21 cellular contexts compared by ENCODE assay signal in the genomic region with DNA sequence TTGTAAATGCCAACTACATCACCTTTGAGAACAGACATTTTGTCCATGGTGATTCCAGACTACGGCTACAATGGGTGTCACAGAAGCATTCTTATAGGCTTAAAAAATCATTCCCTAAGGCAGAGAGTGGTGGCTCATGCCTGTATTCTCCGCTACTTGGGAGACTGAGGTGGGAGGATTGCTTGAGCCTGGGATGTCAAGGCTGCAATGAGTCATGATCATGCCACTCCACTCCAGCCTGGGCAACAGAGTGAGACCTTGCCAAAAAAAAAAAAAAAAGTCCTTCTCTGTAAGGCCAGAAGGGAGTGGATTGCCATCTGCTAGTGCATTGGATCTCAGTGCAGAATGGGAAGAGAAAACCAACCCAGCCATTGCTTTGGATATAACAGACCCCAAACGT.
"Had no signal": no experiment of that assay in that cellular context is flagged by ENCODE, and none has a peak within 500 bp of the region (broad histone marks: within the 10 kb centered on the region; RNA-seq: fewer than 3 reads in every experiment).

No MANE protein-coding gene starts in this region.

- H3K9me3 ChIP-seq: esophagus muscularis mucosa, gastrocnemius medialis, prostate gland, tibial artery, upper lobe of left lung, vagina had no signal

- H3K27ac Mint-ChIP-seq: naive thymus-derived CD4-positive, alpha-beta T cell; nephron progenitor cell; stimulated activated memory B cell treated with anti-CD40 and anti-IgM and Interleukin-4, amounts not matched to agents 10 μg/mL and 1 μg/mL and 100 μg/mL, for 72 hours; stimulated activated naive CD8-positive, alpha-beta T cell treated with anti-CD3 and anti-CD28 coated beads, Interleukin-15, Interleukin-2, amounts not matched to agents 100 ng/mL and 50 ng/mL, for 24 hours had no signal

- H3K4me1 Mint-ChIP-seq: naive thymus-derived CD4-positive, alpha-beta T cell; nephron progenitor cell; stimulated activated memory B cell treated with anti-CD40 and anti-IgM and Interleukin-4, amounts not matched to agents 10 μg/mL and 1 μg/mL and 100 μg/mL, for 72 hours had no signal

- H3K4me1 ChIP-seq: esophagus muscularis mucosa, gastrocnemius medialis, parathyroid adenoma, prostate gland, spleen, tibial artery, upper lobe of left lung, vagina had no signal

- H3K36me3 Mint-ChIP-seq: stimulated activated memory B cell treated with anti-CD40 and anti-IgM and Interleukin-4, amounts not matched to agents 10 μg/mL and 1 μg/mL and 100 μg/mL, for 72 hours had no signal

- DNase-seq: effector memory CD4-positive, alpha-beta T cell; gastrocnemius medialis; mammary epithelial cell; naive thymus-derived CD4-positive, alpha-beta T cell; nephron progenitor cell; retina; spleen; stimulated activated CD4-positive, alpha-beta T cell treated with anti-CD3 and anti-CD28 coated beads, Interleukin-15, amount 100 ng/mL, for 24 hours; stimulated activated CD4-positive, alpha-beta T cell treated with anti-CD3 and anti-CD28 coated beads, Interleukin-1b, Interleukin-23, amount 100 ng/mL, for 48 hours; stimulated activated CD4-positive, alpha-beta T cell treated with anti-CD3 and anti-CD28 coated beads, Interleukin-4, amount 100 ng/mL, for 24 hours; tibial artery; upper lobe of left lung had no signal

- H3K4me3 Mint-ChIP-seq: naive thymus-derived CD4-positive, alpha-beta T cell; nephron progenitor cell; stimulated activated memory B cell treated with anti-CD40 and anti-IgM and Interleukin-4, amounts not matched to agents 10 μg/mL and 1 μg/mL and 100 μg/mL, for 72 hours; stimulated activated naive CD8-positive, alpha-beta T cell treated with anti-CD3 and anti-CD28 coated beads, Interleukin-15, Interleukin-2, amounts not matched to agents 100 ng/mL and 50 ng/mL, for 24 hours had no signal

- ATAC-seq: gastrocnemius medialis; naive thymus-derived CD4-positive, alpha-beta T cell; sciatic nerve; stimulated activated memory B cell treated with anti-CD40 and anti-IgM and Interleukin-4, amounts not matched to agents 10 μg/mL and 1 μg/mL and 100 μg/mL, for 72 hours had no signal

- FAIRE-seq: endometrium had no signal

- H3K27me3 Mint-ChIP-seq: naive thymus-derived CD4-positive, alpha-beta T cell; stimulated activated memory B cell treated with anti-CD40 and anti-IgM and Interleukin-4, amounts not matched to agents 10 μg/mL and 1 μg/mL and 100 μg/mL, for 72 hours; stimulated activated naive CD8-positive, alpha-beta T cell treated with anti-CD3 and anti-CD28 coated beads, Interleukin-15, Interleukin-2, amounts not matched to agents 100 ng/mL and 50 ng/mL, for 24 hours had no signal

- H3K4me3 ChIP-seq: esophagus muscularis mucosa, gastrocnemius medialis, hepatocyte, prostate gland, spleen, tibial artery, upper lobe of left lung, vagina had no signal

- H3K27ac ChIP-seq: esophagus muscularis mucosa, gastrocnemius medialis, hepatocyte, parathyroid adenoma, prostate gland, spleen, tibial artery, upper lobe of left lung, vagina had no signal

- H3K36me3 ChIP-seq: esophagus muscularis mucosa, gastrocnemius medialis, prostate gland, spleen, tibial artery, upper lobe of left lung, vagina had no signal

- H3K27me3 ChIP-seq: esophagus muscularis mucosa, gastrocnemius medialis, hepatocyte, spleen, tibial artery, upper lobe of left lung, vagina had no signal
